In the genomic region with DNA sequence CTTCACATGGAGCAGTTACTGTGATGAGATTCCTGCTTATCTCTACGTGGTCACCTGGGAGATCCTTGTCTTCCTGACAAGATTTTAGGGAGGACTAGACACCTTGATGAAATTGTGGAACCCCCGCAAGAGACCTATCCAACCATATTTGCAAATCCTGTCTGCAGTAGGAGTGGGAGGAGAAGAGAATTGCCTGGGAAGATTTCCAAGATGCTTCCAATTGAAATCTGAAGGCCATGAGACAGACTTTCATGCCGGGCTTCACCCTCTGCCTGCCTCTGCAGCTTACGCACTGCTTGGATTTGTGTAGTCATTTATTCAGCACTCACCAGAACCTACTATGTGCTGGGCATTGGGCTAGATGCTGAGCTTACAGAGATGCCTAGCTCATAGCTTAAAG, we compare ENCODE assay signal across 21 cellular contexts.
A peak's percentile ranks its signal among the peaks of the same experiment; 100 is the strongest.
DNase-seq lines count a peak whose midpoint lies in the region; ATAC-seq and TF ChIP-seq lines count a peak whose summit lies in the region.
"Had no signal": no experiment of that assay in that cellular context is flagged by ENCODE, and none has a peak within 500 bp of the region (broad histone marks: within the 10 kb centered on the region; RNA-seq: fewer than 3 reads in every experiment).

No MANE protein-coding gene starts in this region.

- peak; percentile 12 for ATAC-seq in left lobe of liver
- ATAC-seq in GM23338: no peak

- peaks cover 0 to 1% of the 10 kb centered on the region in 2 donors for H3K27me3 Mint-ChIP-seq in CD4-positive, alpha-beta memory T cell
- H3K27me3 Mint-ChIP-seq in GM23338 (ENCODE audit: insufficient read depth, low read depth, poor library complexity): no peaks in the 10 kb centered on the region
- H3K27me3 Mint-ChIP-seq: B cell; CD8-positive, alpha-beta memory T cell had no signal

- no peaks in the 10 kb centered on the region for H3K27me3 ChIP-seq in CD4-positive, alpha-beta memory T cell (ENCODE audit: insufficient read depth, low read length)
- no peaks in the 10 kb centered on the region for H3K27me3 ChIP-seq in GM23338 (ENCODE audit: insufficient read depth)
- H3K27me3 ChIP-seq: MG63 had no signal

- POLR2A ChIA-PET in CD4-positive, alpha-beta memory T cell (lab: Charles Lee; ENCODE audit: partially characterized antibody): no interaction called here

- H3K9me3 ChIP-seq in CD4-positive, alpha-beta memory T cell (ENCODE audit: control insufficient read depth in 1 of 2, low read length in 2 of 2): no peaks in the 10 kb centered on the region
- H3K9me3 ChIP-seq: MG63 had no signal

- H3K9me3 Mint-ChIP-seq in CD4-positive, alpha-beta memory T cell: no peaks in the 10 kb centered on the region
- H3K9me3 Mint-ChIP-seq in GM23338: no peaks in the 10 kb centered on the region
- H3K9me3 Mint-ChIP-seq: CD8-positive, alpha-beta memory T cell; H9 had no signal

- no peak for TF ChIP-seq CTCF in GM23338 (conservative IDR thresholded peaks at IDR 0.05; ENCODE audit: low read depth in 2 of 2)

- CTCF ChIA-PET in CD4-positive, alpha-beta memory T cell (lab: Charles Lee; ENCODE audit: partially characterized antibody): no interaction called here

- H3K4me3 ChIP-seq in CD4-positive, alpha-beta memory T cell (ENCODE audit: low read length in 2 of 2): no peak overlapping the region
- H3K4me3 ChIP-seq in GM23338: no peak overlapping the region
- H3K4me3 ChIP-seq: MG63, SK-N-MC had no signal

- no peaks in the 10 kb centered on the region for H3K4me1 ChIP-seq in CD4-positive, alpha-beta memory T cell (ENCODE audit: insufficient read depth, low read length)
- H3K4me1 ChIP-seq in GM23338 (ENCODE audit: insufficient read depth): no peaks in the 10 kb centered on the region

- H4K20me1 ChIP-seq in GM23338 (replicated peaks; ENCODE audit: insufficient read depth): no peaks in the 10 kb centered on the region

- H3K36me3 ChIP-seq in CD4-positive, alpha-beta memory T cell (ENCODE audit: insufficient read depth, low read length): no peaks in the 10 kb centered on the region
- H3K36me3 ChIP-seq in GM23338 (ENCODE audit: insufficient read depth): no peaks in the 10 kb centered on the region
- H3K36me3 ChIP-seq: MG63 had no signal

- H2AFZ ChIP-seq in GM23338: no peak overlapping the region

- DNase-seq in GM03348 (ENCODE audit: low spot score) (peak; percentile 24), astrocyte of the hippocampus (ENCODE audit: low read depth, low spot score) (peak; percentile 21), left lobe of liver (ENCODE audit: low spot score) (no peak), GM23338 (ENCODE audit: low spot score) (no peak)
- no peak for DNase-seq in CD4-positive, alpha-beta memory T cell
- DNase-seq in activated CD4-positive, alpha-beta T cell treated with anti-CD3 and anti-CD28 coated beads for 1 hour: no peak
- no peak for DNase-seq in stimulated activated CD8-positive, alpha-beta memory T cell treated with anti-CD3 and anti-CD28 coated beads, Interleukin-4, amount 100 ng/mL, for 48 hours
- DNase-seq: CD8-positive, alpha-beta memory T cell; DMS 273 treated with DMSO at 0.1 percent for 48 hours; DMS79 treated with DMSO at 0.1 percent for 48 hours; GF-D8; H9; KG1; MG63; NCI-H1694; NCI-H2029 treated with DMSO at 0.1 percent for 48 hours; NCI-H69; SIG-M5 had no signal

- intact Hi-C loops in CD4-positive, alpha-beta memory T cell (cut with micrococcal nuclease): no loop called here

- peaks cover 0 to 6% of the 10 kb centered on the region in 2 donors for H3K36me3 Mint-ChIP-seq in CD4-positive, alpha-beta memory T cell
- no peaks in the 10 kb centered on the region for H3K36me3 Mint-ChIP-seq in GM23338 (ENCODE audit: low read depth)

- no peak overlapping the region for H3K4me2 ChIP-seq in GM23338

- no peak overlapping the region for H3K27ac Mint-ChIP-seq in CD4-positive, alpha-beta memory T cell
- H3K27ac Mint-ChIP-seq in GM23338: no peak overlapping the region
- H3K27ac Mint-ChIP-seq: B cell; CD8-positive, alpha-beta memory T cell; H9 had no signal

- H3K9me2 ChIP-seq in GM23338 (ENCODE audit: insufficient read depth): no peaks in the 10 kb centered on the region

- no peak overlapping the region for H3K4me3 Mint-ChIP-seq in CD4-positive, alpha-beta memory T cell
- H3K4me3 Mint-ChIP-seq in GM23338: no peak overlapping the region
- H3K4me3 Mint-ChIP-seq: B cell; CD8-positive, alpha-beta memory T cell; H9 had no signal

- no peaks in the 10 kb centered on the region for H3F3A ChIP-seq in GM23338 (replicated peaks; ENCODE audit: low read depth)

- H3K27ac ChIP-seq in CD4-positive, alpha-beta memory T cell (ENCODE audit: low read depth, low read length): no peak overlapping the region
- H3K27ac ChIP-seq in GM23338 (ENCODE audit: low read depth): no peak overlapping the region
- H3K27ac ChIP-seq: C4-2B, SK-N-MC had no signal

- no peaks in the 10 kb centered on the region for H3K4me1 Mint-ChIP-seq in CD4-positive, alpha-beta memory T cell
- H3K4me1 Mint-ChIP-seq in GM23338: peaks cover 8% of the 10 kb centered on the region; the same call in 2 of the 3 replicates
- H3K4me1 Mint-ChIP-seq: B cell had no signal

- H3K79me2 ChIP-seq in GM23338 (replicated peaks; ENCODE audit: insufficient read depth): no peaks in the 10 kb centered on the region

TF ChIP-seq in GM23338, 12 proteins besides CTCF, POLR2A, EP300 and RAD21:
- TF ChIP-seq NANOG (IDR thresholded peaks at IDR 0.05; ENCODE audit: borderline replicate concordance): no peak
TF ChIP-seq in GM23338: peak in this region for 0.

Comparison
In these comparisons a context has a peak if more than half of its experiments do, and no peak if none do; other contexts are left out.
1. DNase-seq: peak in GM03348 (single experiment) and astrocyte of the hippocampus (single experiment); none in left lobe of liver (single experiment), CD4-positive, alpha-beta memory T cell (0 of 5), GM23338 (single experiment), activated CD4-positive, alpha-beta T cell treated with anti-CD3 and anti-CD28 coated beads for 1 hour (single experiment) and stimulated activated CD8-positive, alpha-beta memory T cell treated with anti-CD3 and anti-CD28 coated beads, Interleukin-4, amount 100 ng/mL, for 48 hours (single experiment).